In genomic region chr5:122183098-122183794, GRCh38 we compare ENCODE assay signal across 9 cellular contexts. TPM values are rescaled to one million over a fixed set of nuclear protein-coding genes. Genes with fewer than 3 reads are reported as not detected.
DNase-seq lines count a peak whose midpoint lies in the region; TF ChIP-seq lines count a peak whose summit lies in the region.
"Had no signal": no experiment of that assay in that cellular context is flagged by ENCODE, and none has a peak within 500 bp of the region (broad histone marks: within the 10 kb centered on the region; RNA-seq: fewer than 3 reads in every experiment).

No MANE protein-coding gene starts in this region.

- TF ChIP-seq POLR2A in lower leg skin (IDR thresholded peaks at IDR 0.05), result no peak
- no peak for TF ChIP-seq POLR2A in tibial nerve (IDR thresholded peaks at IDR 0.05)

- no peaks in the 10 kb centered on the region for H3K9me3 ChIP-seq in tibial nerve

- peaks cover 0 to 28% (median 0%) of the 10 kb centered on the region in 4 donors for H3K4me1 ChIP-seq in tibial nerve

- TF ChIP-seq EP300 in tibial nerve (IDR thresholded peaks at IDR 0.05), result peak in 1 of 2 donors; percentile 19

- WGBS in lower leg skin, 2 donors, result 16 to 27% methylated on average over 7 of the region's 7 CpGs
- WGBS in tibial nerve, 2 donors, result 24 to 33% methylated on average over 7 of the region's 7 CpGs

- TF ChIP-seq CTCF in lower leg skin (IDR thresholded peaks at IDR 0.05) (no peak), tibial nerve (IDR thresholded peaks at IDR 0.05) (no peak)

- H3K27me3 ChIP-seq in tibial nerve, result no peaks in the 10 kb centered on the region

- H3K27ac ChIP-seq in cingulate gyrus (ENCODE audit: low read depth, low read length) (peak overlapping the region; percentile 5), tibial nerve (peak overlapping the region in 2 of 4 donors; percentile 70 to 75)

- intact Hi-C loops in lower leg skin (cut with DNase I; ENCODE audit: low total_unique reads), result no loop called here

- DNase-seq in LoVo (ENCODE audit: low spot score) (peak; percentile 85), lower leg skin (ENCODE audit: low spot score in 2 of 2) (peak; percentile 80 to 95), tibial nerve (ENCODE audit: low spot score in 2 of 2) (peak; percentile 24 to 25), SIG-M5 (lab: John Stamatoyannopoulos, UW) (no peak), Kasumi-1 (lab: John Stamatoyannopoulos, UW) (no peak), UCSD-AML1 (lab: John Stamatoyannopoulos, UW; ENCODE audit: unreplicated experiment) (no peak)
- no peak for DNase-seq in activated CD4-positive, alpha-beta T cell treated with anti-CD3 and anti-CD28 coated beads, Interleukin-2, amount 50 U/mL, for 48 hours
- DNase-seq: activated CD8-positive, alpha-beta memory T cell treated with anti-CD3 and anti-CD28 coated beads, Interleukin-2, amount 10 ng/mL, durations not matched to agents 7 days and 5 days had no signal

- no peaks in the 10 kb centered on the region for H3K36me3 ChIP-seq in tibial nerve

- H3K4me3 ChIP-seq in lower leg skin (ENCODE audit: low read depth, poor library complexity, severe bottlenecking) (no peak overlapping the region), tibial nerve (no peak overlapping the region)

RNA-seq across cellular contexts. Expression of gene ZNF474, which starts 53.9 kb away (rescaled TPM):
- total RNA-seq in lower leg skin (under 1 TPM in 3 of 4 donors, not detected in 1; 0.15 to 0.91 (median 0.68) TPM), tibial nerve (1 to 10 TPM in 2 of 4 donors, not detected in 2; 1.5 to 1.8 TPM)

Comparison
In these comparisons a context has a peak if more than half of its experiments do, and no peak if none do; other contexts are left out.
1. DNase-seq: peak in LoVo (single experiment), lower leg skin (2 of 2) and tibial nerve (2 of 2); none in SIG-M5 (single experiment), activated CD4-positive, alpha-beta T cell treated with anti-CD3 and anti-CD28 coated beads, Interleukin-2, amount 50 U/mL, for 48 hours (0 of 2), Kasumi-1 (0 of 2) and UCSD-AML1 (single experiment).